ENCODE assay signal across 15 cellular contexts in the genomic region with DNA sequence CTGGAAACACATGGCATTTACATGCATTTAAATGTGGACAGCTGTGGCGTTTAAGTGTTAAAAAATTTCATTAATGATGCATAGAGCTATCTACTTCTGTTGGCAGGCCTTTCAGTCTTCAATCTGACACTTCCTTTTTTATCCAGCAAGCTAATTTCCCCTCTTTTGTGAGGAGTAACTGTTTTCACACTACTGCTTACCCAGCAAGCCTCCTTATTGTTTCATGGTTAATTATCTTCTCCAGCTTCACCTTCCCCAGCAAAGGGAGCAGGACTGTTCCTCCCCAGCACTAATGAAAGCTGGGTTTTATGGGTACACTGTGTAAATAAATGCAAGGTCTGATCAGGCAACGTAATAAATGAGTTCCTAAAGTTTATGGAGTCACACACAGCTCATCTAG.
DNase-seq lines count a peak whose midpoint lies in the region; ATAC-seq and TF ChIP-seq lines count a peak whose summit lies in the region.
"Had no signal": no experiment of that assay in that cellular context is flagged by ENCODE, and none has a peak within 500 bp of the region (broad histone marks: within the 10 kb centered on the region; RNA-seq: fewer than 3 reads in every experiment).

No MANE protein-coding gene starts in this region.

- no peaks in the 10 kb centered on the region for H3K79me2 ChIP-seq in H9 (ENCODE audit: insufficient read depth, low read length)

- CTCF ChIA-PET in naive thymus-derived CD4-positive, alpha-beta T cell (lab: Charles Lee), result no interaction called here

- H3K4me3 Mint-ChIP-seq in H9 (no peak overlapping the region; a peak in 1 of 5 replicates), neural crest cell (no peak overlapping the region)
- H3K4me3 Mint-ChIP-seq in naive thymus-derived CD4-positive, alpha-beta T cell, result no peak overlapping the region
- H3K4me3 Mint-ChIP-seq: activated naive CD8-positive, alpha-beta T cell treated with anti-CD3 and anti-CD28 coated beads, Interleukin-2, amount 10 ng/mL, durations not matched to agents 7 days and 5 days had no signal

- H3K27ac ChIP-seq in H9 (ENCODE audit: insufficient read length, low read depth, low read length) (no peak overlapping the region), caudate nucleus (ENCODE audit: low read depth, low read length) (peak overlapping the region; percentile 91)
- H3K27ac ChIP-seq in naive thymus-derived CD4-positive, alpha-beta T cell (ENCODE audit: low read depth, low read length), result no peak overlapping the region
- H3K27ac ChIP-seq: lower lobe of right lung, psoas muscle, testis had no signal

- H3K4me2 ChIP-seq in H9 (ENCODE audit: insufficient read depth, insufficient read length, low read length), result no peak overlapping the region
- H3K4me2 ChIP-seq: SK-N-SH had no signal

- no peaks in the 10 kb centered on the region for H3K36me3 ChIP-seq in naive thymus-derived CD4-positive, alpha-beta T cell (ENCODE audit: control insufficient read depth in 2 of 3, insufficient read depth in 3 of 3, low read length in 3 of 3)
- H3K36me3 ChIP-seq: lower lobe of right lung had no signal

- TF ChIP-seq CTCF in H9 (conservative IDR thresholded peaks at IDR 0.05) (no peak), neural crest cell (conservative IDR thresholded peaks at IDR 0.05) (no peak)

- H3K36me3 Mint-ChIP-seq in H9 (ENCODE audit: insufficient read depth in 1 of 3, low read depth in 3 of 3) (peaks cover 11 to 14% (median 13%) of the 10 kb centered on the region in 3 experiments), neural crest cell (ENCODE audit: low read depth) (peaks cover 8% of the 10 kb centered on the region)
- peaks cover 0 to 5% (median under 1%) of the 10 kb centered on the region in 5 donors for H3K36me3 Mint-ChIP-seq in naive thymus-derived CD4-positive, alpha-beta T cell
- H3K36me3 Mint-ChIP-seq: activated naive CD8-positive, alpha-beta T cell treated with anti-CD3 and anti-CD28 coated beads, Interleukin-2, amount 10 ng/mL, durations not matched to agents 7 days and 5 days had no signal

- no peaks in the 10 kb centered on the region for H3K23me2 ChIP-seq in H9 (ENCODE audit: insufficient read length, low read depth, low read length, poor library complexity, severe bottlenecking)

- H3K23ac ChIP-seq in H9 (ENCODE audit: insufficient read length, low read depth, low read length), result no peak overlapping the region

- DNase-seq in H9, result no peak
- peak; percentile 42 for DNase-seq in NCI-H1694 (lab: John Stamatoyannopoulos, UW)
- DNase-seq in caudate nucleus (lab: John Stamatoyannopoulos, UW), result no peak
- no peak for DNase-seq in neural crest cell (ENCODE audit: low read depth, low spot score)
- DNase-seq in naive thymus-derived CD4-positive, alpha-beta T cell, result no peak
- no peak for DNase-seq in T-helper 2 cell
- no peak for DNase-seq in NCI-H2227 treated with DMSO at 0.1 percent for 48 hours (lab: John Stamatoyannopoulos, UW)
- DNase-seq: activated CD4-positive, alpha-beta T cell treated with anti-CD3 and anti-CD28 coated beads for 1 hour; activated naive CD8-positive, alpha-beta T cell treated with anti-CD3 and anti-CD28 coated beads, Interleukin-2, amount 10 ng/mL, durations not matched to agents 7 days and 5 days; DMS 273 treated with DMSO at 0.1 percent for 48 hours; lower lobe of right lung; NCI-H524 treated with DMSO at 0.1 percent for 48 hours; psoas muscle; SK-N-SH; testis had no signal

- H2AK5ac ChIP-seq in H9 (ENCODE audit: insufficient read length, low read length), result no peak overlapping the region

- no peaks in the 10 kb centered on the region for H3K9me3 ChIP-seq in H9 (ENCODE audit: control insufficient read depth, low read depth, low read length)
- peaks cover 0 to under 1% (median 0%) of the 10 kb centered on the region in 3 experiments for H3K9me3 ChIP-seq in naive thymus-derived CD4-positive, alpha-beta T cell (ENCODE audit: control insufficient read depth in 2 of 3, low read length in 3 of 3)
- H3K9me3 ChIP-seq: SK-N-SH, testis had no signal

- H4K8ac ChIP-seq in H9 (replicated peaks; ENCODE audit: insufficient read length, low read depth, low read length), result no peak overlapping the region

- H3K4ac ChIP-seq in H9 (ENCODE audit: low read depth, low read length), result no peak overlapping the region

- H3K27me3 ChIP-seq in H9 (ENCODE audit: insufficient read depth, low read length), result no peaks in the 10 kb centered on the region
- H3K27me3 ChIP-seq in naive thymus-derived CD4-positive, alpha-beta T cell (ENCODE audit: control insufficient read depth in 2 of 2, insufficient read depth in 2 of 2, low read length in 2 of 2), result no peaks in the 10 kb centered on the region
- H3K27me3 ChIP-seq: testis had no signal

- no peak overlapping the region for H3T11ph ChIP-seq in H9 (ENCODE audit: low read length)

- no peak overlapping the region for H3K4me3 ChIP-seq in naive thymus-derived CD4-positive, alpha-beta T cell (ENCODE audit: low read length)
- H3K4me3 ChIP-seq: lower lobe of right lung, psoas muscle, testis had no signal

- peaks cover 11 to 14% of the 10 kb centered on the region in 2 experiments for H3K9me3 Mint-ChIP-seq in H9
- H3K9me3 Mint-ChIP-seq in neural crest cell, result peaks cover 3% of the 10 kb centered on the region
- H3K9me3 Mint-ChIP-seq in naive thymus-derived CD4-positive, alpha-beta T cell, result peaks cover 2 to 23% (median 13%) of the 10 kb centered on the region in 11 donors

- H4K91ac ChIP-seq in H9 (ENCODE audit: insufficient read length, low read depth, low read length), result no peak overlapping the region

- no peak overlapping the region for H2BK15ac ChIP-seq in H9 (ENCODE audit: low read depth, low read length)

- no peak overlapping the region for H2BK120ac ChIP-seq in H9 (ENCODE audit: low read depth, low read length, poor library complexity, severe bottlenecking)

- H3K27me3 Mint-ChIP-seq in H9 (ENCODE audit: low read depth) (no peaks in the 10 kb centered on the region), neural crest cell (ENCODE audit: low read depth) (no peaks in the 10 kb centered on the region)
- H3K27me3 Mint-ChIP-seq in naive thymus-derived CD4-positive, alpha-beta T cell, result peaks cover 0 to 5% (median 0%) of the 10 kb centered on the region in 5 donors
- H3K27me3 Mint-ChIP-seq: activated naive CD8-positive, alpha-beta T cell treated with anti-CD3 and anti-CD28 coated beads, Interleukin-2, amount 10 ng/mL, durations not matched to agents 7 days and 5 days had no signal

- H3K56ac ChIP-seq in H9 (ENCODE audit: insufficient read length, low read depth, low read length), result no peak overlapping the region

- no peak for ATAC-seq in naive thymus-derived CD4-positive, alpha-beta T cell
- ATAC-seq: lower lobe of right lung had no signal

- H3K27ac Mint-ChIP-seq in H9 (peak overlapping the region; percentile 51 to 88 (median 65); a peak in 4 of 7 replicates), neural crest cell (ENCODE audit: unreplicated experiment) (peak overlapping the region; percentile 97)
- H3K27ac Mint-ChIP-seq in naive thymus-derived CD4-positive, alpha-beta T cell, result no peak overlapping the region
- H3K27ac Mint-ChIP-seq: activated naive CD8-positive, alpha-beta T cell treated with anti-CD3 and anti-CD28 coated beads, Interleukin-2, amount 10 ng/mL, durations not matched to agents 7 days and 5 days had no signal

- POLR2A ChIA-PET in naive thymus-derived CD4-positive, alpha-beta T cell (lab: Charles Lee), result no interaction called here

- no CpG with 5 or more reads among the region's 2 CpGs for WGBS in H9 (ENCODE audit: extremely low coverage, insufficient read length, low lambda C conversion rate)

- no peaks in the 10 kb centered on the region for H3K79me1 ChIP-seq in H9 (ENCODE audit: insufficient read depth, low read depth, low read length, poor library complexity, severe bottlenecking)

- H3K14ac ChIP-seq in H9 (ENCODE audit: insufficient read depth, low read length), result no peak overlapping the region

- H2BK5ac ChIP-seq in H9 (ENCODE audit: insufficient read length, low read length), result no peak overlapping the region

- H3K4me1 ChIP-seq in H9 (ENCODE audit: insufficient read depth, low read length), result peaks cover 16% of the 10 kb centered on the region; the same call in 1 of the 2 replicates
- no peaks in the 10 kb centered on the region for H3K4me1 ChIP-seq in naive thymus-derived CD4-positive, alpha-beta T cell (ENCODE audit: control insufficient read depth in 2 of 2, insufficient read depth in 2 of 2, low read length in 2 of 2)
- H3K4me1 ChIP-seq: lower lobe of right lung, testis had no signal

- H4K20me1 ChIP-seq in H9 (ENCODE audit: control insufficient read depth, insufficient read depth, insufficient read length), result no peaks in the 10 kb centered on the region

- H4K5ac ChIP-seq in H9 (ENCODE audit: insufficient read length, low read depth, low read length), result no peak overlapping the region

- intact Hi-C loops in naive thymus-derived CD4-positive, alpha-beta T cell (cut with micrococcal nuclease), result no loop called here

- no peak overlapping the region for H2BK12ac ChIP-seq in H9 (ENCODE audit: insufficient read length, low read depth, low read length)

- H3K9ac ChIP-seq in H9 (ENCODE audit: extremely low read depth, insufficient read length, low read length), result no peak overlapping the region
- H3K9ac ChIP-seq: SK-N-SH had no signal

- H3K4me1 Mint-ChIP-seq in H9 (peaks cover 36 to 42% of the 10 kb centered on the region in 2 experiments), neural crest cell (peaks cover 35% of the 10 kb centered on the region)
- no peaks in the 10 kb centered on the region for H3K4me1 Mint-ChIP-seq in naive thymus-derived CD4-positive, alpha-beta T cell
- H3K4me1 Mint-ChIP-seq: activated naive CD8-positive, alpha-beta T cell treated with anti-CD3 and anti-CD28 coated beads, Interleukin-2, amount 10 ng/mL, durations not matched to agents 7 days and 5 days had no signal

- no peak overlapping the region for H2BK20ac ChIP-seq in H9 (ENCODE audit: low read depth, low read length, poor library complexity, severe bottlenecking)

- peak overlapping the region; percentile 85 for H2AFZ ChIP-seq in H9 (ENCODE audit: low read length)

- H3K18ac ChIP-seq in H9 (ENCODE audit: insufficient read length, low read depth, low read length), result no peak overlapping the region

Comparison
In these comparisons a context has a peak if more than half of its experiments do, and no peak if none do; other contexts are left out.
1. H3K27ac Mint-ChIP-seq: peak in H9 (3 of 3) and neural crest cell (single experiment); none in naive thymus-derived CD4-positive, alpha-beta T cell (0 of 9).